Comparison of ENCODE assay signal across 8 cellular contexts in genomic region chr17:45132302-45132568, GRCh38. TPM values are rescaled to one million over a fixed set of nuclear protein-coding genes. Genes with fewer than 3 reads are reported as not detected.
DNase-seq lines count a peak whose midpoint lies in the region; ATAC-seq and TF ChIP-seq lines count a peak whose summit lies in the region.

Gene PLCD3, minus strand, starts transcription at chr17:45132515. Its CDS starts 105 bp downstream, at chr17:45132410.

- H3K9me3 ChIP-seq in BE2C: no peaks in the 10 kb centered on the region
- no peaks in the 10 kb centered on the region for H3K9me3 ChIP-seq in Karpas-422 (ENCODE audit: low read length)

- no peaks in the 10 kb centered on the region for H3K9me2 ChIP-seq in Karpas-422 (replicated peaks; ENCODE audit: insufficient read depth, low read length)

- no peaks in the 10 kb centered on the region for H3K36me3 ChIP-seq in BE2C
- H3K36me3 ChIP-seq in Karpas-422 (ENCODE audit: insufficient read depth, low read length): no peaks in the 10 kb centered on the region

- DNase-seq in BE2C (no peak), Karpas-422 (no peak), lung microvascular endothelial cell (ENCODE audit: low read depth in 2 of 2) (peak in 1 of 2 donors; percentile 27), type B pancreatic cell (ENCODE audit: extremely low spot score, unreplicated experiment) (no peak), pons (ENCODE audit: low spot score) (no peak), NCI-H1417 treated with DMSO at 0.1 percent for 48 hours (lab: John Stamatoyannopoulos, UW) (no peak), anterior cingulate cortex (lab: John Stamatoyannopoulos, UW) (no peak)
- DNase-seq in central memory CD8-positive, alpha-beta T cell (ENCODE audit: low spot score in 2 of 2): no peak

- H3K9me3 Mint-ChIP-seq in central memory CD8-positive, alpha-beta T cell: no peaks in the 10 kb centered on the region
- H3K9me3 Mint-ChIP-seq in type B pancreatic cell: no peaks in the 10 kb centered on the region

- peak within 1 kb of the TSS; percentile 90 for H3K27ac Mint-ChIP-seq in central memory CD8-positive, alpha-beta T cell (ENCODE audit: low read depth)
- peak within 1 kb of the TSS; percentile 83 for H3K27ac Mint-ChIP-seq in type B pancreatic cell

- H3K79me2 ChIP-seq in Karpas-422 (ENCODE audit: low read length): no peaks in the 10 kb centered on the region

- H3K4me3 ChIP-seq in BE2C (ENCODE audit: low read depth, low read length) (peak within 1 kb of the TSS; percentile 71), Karpas-422 (ENCODE audit: low read length) (peak within 1 kb of the TSS; percentile 95)

- no peaks in the 10 kb centered on the region for H4K20me1 ChIP-seq in Karpas-422 (ENCODE audit: insufficient read depth, low read depth, low read length)

- peaks cover 15% of the 10 kb centered on the region for H3K4me1 Mint-ChIP-seq in central memory CD8-positive, alpha-beta T cell
- peaks cover 23% of the 10 kb centered on the region for H3K4me1 Mint-ChIP-seq in type B pancreatic cell (ENCODE audit: unreplicated experiment)

- H3K27me3 ChIP-seq in BE2C (no peaks in the 10 kb centered on the region), Karpas-422 (ENCODE audit: low read length) (no peaks in the 10 kb centered on the region)

- H3K4me2 ChIP-seq in Karpas-422 (ENCODE audit: low read depth, low read length, poor library complexity, severe bottlenecking): peak within 1 kb of the TSS; percentile 99

- peaks cover 8% of the 10 kb centered on the region for H3K36me3 Mint-ChIP-seq in central memory CD8-positive, alpha-beta T cell (ENCODE audit: insufficient read depth)
- peaks cover 3% of the 10 kb centered on the region for H3K36me3 Mint-ChIP-seq in type B pancreatic cell

- no peak for TF ChIP-seq CTCF in BE2C (IDR thresholded peaks at IDR 0.05; ENCODE audit: low read depth, low read length)
- TF ChIP-seq CTCF in type B pancreatic cell (conservative IDR thresholded peaks at IDR 0.05): no peak

- H3K9ac ChIP-seq in Karpas-422 (ENCODE audit: low read length): peak within 1 kb of the TSS; percentile 73

- H3K27ac ChIP-seq in Karpas-422 (ENCODE audit: low read length): no peak within 1 kb of the TSS

- no peak for ATAC-seq in central memory CD8-positive, alpha-beta T cell (replicated peaks; ENCODE audit: extremely low read depth, poor library complexity, severe bottlenecking)

- peak within 1 kb of the TSS; percentile 82 for H3K4me3 Mint-ChIP-seq in central memory CD8-positive, alpha-beta T cell
- peak within 1 kb of the TSS; percentile 91 for H3K4me3 Mint-ChIP-seq in type B pancreatic cell

- peak within 1 kb of the TSS; percentile 100 for H2AFZ ChIP-seq in Karpas-422 (ENCODE audit: low read length)

- H3K4me1 ChIP-seq in BE2C: no peaks in the 10 kb centered on the region
- peaks cover 23% of the 10 kb centered on the region for H3K4me1 ChIP-seq in Karpas-422 (ENCODE audit: low read length)

- H3K27me3 Mint-ChIP-seq in central memory CD8-positive, alpha-beta T cell: no peaks in the 10 kb centered on the region
- H3K27me3 Mint-ChIP-seq in type B pancreatic cell: no peaks in the 10 kb centered on the region

RNA-seq across cellular contexts. Expression of gene PLCD3, which starts in this region (rescaled TPM):
- 99.9 TPM for polyA plus RNA-seq in BE2C (2012; ENCODE audit: insufficient read depth, insufficient read length, low read depth)
- total RNA-seq in Karpas-422 (2014; rRNA removed; shearing (Covaris generic); ENCODE audit: low replicate concordance): 0.45 TPM in 1 of 2 replicates, not detected in the other
- total RNA-seq in lung microvascular endothelial cell: 10.9 and 12.3 TPM in 2 replicates
- total RNA-seq in type B pancreatic cell (ENCODE audit: low replicate concordance): 45.8 and 56.1 TPM in 2 replicates
